ENCODE assay signal across 16 cellular contexts in the genomic region with DNA sequence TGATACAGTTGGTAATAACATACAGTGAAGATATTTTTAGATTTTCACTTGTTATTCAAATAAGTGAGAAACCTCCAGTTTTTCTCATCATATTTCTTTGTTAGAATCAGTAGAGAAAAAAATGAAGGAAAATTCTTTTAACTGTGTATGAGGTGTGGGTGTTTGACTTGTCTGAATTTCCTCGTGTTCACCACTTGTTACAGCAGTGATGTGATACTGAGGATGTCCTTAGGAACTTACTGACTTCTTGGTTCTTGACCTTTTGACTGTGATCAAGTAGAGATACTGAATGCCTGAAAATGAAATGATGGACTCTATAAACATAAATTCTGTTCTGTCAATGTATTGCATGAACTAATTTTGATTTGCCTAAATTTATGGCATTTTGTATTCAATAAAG.
"Had no signal": no experiment of that assay in that cellular context is flagged by ENCODE, and none has a peak within 500 bp of the region (broad histone marks: within the 10 kb centered on the region; RNA-seq: fewer than 3 reads in every experiment).

No MANE protein-coding gene starts in this region.

- H3K4me3 Mint-ChIP-seq: activated CD4-positive, alpha-beta T cell treated with anti-CD3 and anti-CD28 coated beads, Interleukin-2, amount 10 ng/mL, durations not matched to agents 7 days and 5 days; activated naive CD8-positive, alpha-beta T cell; immature natural killer cell; natural killer cell treated with Interleukin-12 subunit alpha and Interleukin-12 subunit beta and Interleukin-15 and Interleukin-18, amount 100 ng/mL, for 72 hours; stimulated activated naive CD8-positive, alpha-beta T cell treated with anti-CD3 and anti-CD28 coated beads, Interleukin-15, amount 100 ng/mL, for 72 hours; type B pancreatic cell had no signal

- H3K27ac ChIP-seq: foreskin keratinocyte, right lobe of liver had no signal

- H3K4me3 ChIP-seq: right lobe of liver, smooth muscle cell had no signal

- DNase-seq: activated CD4-positive, alpha-beta T cell treated with anti-CD3 and anti-CD28 coated beads, Interleukin-2, amount 10 ng/mL, durations not matched to agents 7 days and 5 days; activated CD8-positive, alpha-beta memory T cell treated with anti-CD3 and anti-CD28 coated beads, Interleukin-2, amount 50 U/mL, for 48 hours; activated gamma-delta T cell treated with Interleukin-2 at 50 U/mL for 16 hours; amniotic stem cell; effector memory CD4-positive, alpha-beta T cell; foreskin keratinocyte; head of caudate nucleus; immature natural killer cell; right lobe of liver; stimulated activated naive CD8-positive, alpha-beta T cell treated with anti-CD3 and anti-CD28 coated beads, Interleukin-15, amount 100 ng/mL, for 72 hours; T1000 had no signal

- H3K36me3 ChIP-seq: right lobe of liver had no signal

- H3K9me3 Mint-ChIP-seq: activated CD4-positive, alpha-beta T cell treated with anti-CD3 and anti-CD28 coated beads, Interleukin-2, amount 10 ng/mL, durations not matched to agents 7 days and 5 days; brain; immature natural killer cell; natural killer cell treated with Interleukin-12 subunit alpha and Interleukin-12 subunit beta and Interleukin-15 and Interleukin-18, amount 100 ng/mL, for 72 hours; stimulated activated naive CD8-positive, alpha-beta T cell treated with anti-CD3 and anti-CD28 coated beads, Interleukin-15, amount 100 ng/mL, for 72 hours; type B pancreatic cell had no signal

- ATAC-seq: foreskin keratinocyte; natural killer cell treated with Interleukin-12 subunit alpha and Interleukin-12 subunit beta and Interleukin-15 and Interleukin-18, amount 100 ng/mL, for 72 hours; right lobe of liver; stimulated activated naive CD8-positive, alpha-beta T cell treated with anti-CD3 and anti-CD28 coated beads, Interleukin-15, amount 100 ng/mL, for 72 hours had no signal

- H3K27me3 ChIP-seq: foreskin keratinocyte, right lobe of liver had no signal

- H3K9me3 ChIP-seq: right lobe of liver had no signal

- H3K36me3 Mint-ChIP-seq: brain; natural killer cell treated with Interleukin-12 subunit alpha and Interleukin-12 subunit beta and Interleukin-15 and Interleukin-18, amount 100 ng/mL, for 72 hours had no signal

- H3K4me2 ChIP-seq: smooth muscle cell had no signal

- H3K27me3 Mint-ChIP-seq: activated CD4-positive, alpha-beta T cell treated with anti-CD3 and anti-CD28 coated beads, Interleukin-2, amount 10 ng/mL, durations not matched to agents 7 days and 5 days; activated naive CD8-positive, alpha-beta T cell; brain; natural killer cell treated with Interleukin-12 subunit alpha and Interleukin-12 subunit beta and Interleukin-15 and Interleukin-18, amount 100 ng/mL, for 72 hours; stimulated activated naive CD8-positive, alpha-beta T cell treated with anti-CD3 and anti-CD28 coated beads, Interleukin-15, amount 100 ng/mL, for 72 hours; type B pancreatic cell had no signal

- H3K27ac Mint-ChIP-seq: activated CD4-positive, alpha-beta T cell treated with anti-CD3 and anti-CD28 coated beads, Interleukin-2, amount 10 ng/mL, durations not matched to agents 7 days and 5 days; activated naive CD8-positive, alpha-beta T cell; immature natural killer cell; natural killer cell treated with Interleukin-12 subunit alpha and Interleukin-12 subunit beta and Interleukin-15 and Interleukin-18, amount 100 ng/mL, for 72 hours; stimulated activated naive CD8-positive, alpha-beta T cell treated with anti-CD3 and anti-CD28 coated beads, Interleukin-15, amount 100 ng/mL, for 72 hours; type B pancreatic cell had no signal
